ENCODE assay signal across 20 cellular contexts in the genomic region with DNA sequence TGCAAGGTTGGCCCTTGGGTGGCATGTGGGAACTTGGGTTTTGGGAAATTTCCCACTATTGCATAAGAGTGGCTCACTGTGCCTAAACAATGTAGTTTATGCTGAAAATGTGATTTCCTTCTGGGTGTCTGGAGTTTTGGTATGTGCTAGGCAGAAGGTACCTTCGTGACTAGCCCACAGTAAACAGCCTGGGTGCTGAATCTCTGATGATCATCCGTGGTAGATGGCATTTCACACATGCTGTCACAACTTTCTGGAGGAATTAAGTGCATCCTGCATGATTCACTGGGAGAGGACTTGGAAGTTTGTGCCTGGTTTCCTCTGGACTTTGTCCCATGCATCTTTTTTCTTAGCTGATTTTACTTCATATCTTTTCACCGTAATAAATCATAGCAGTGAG.
"Had no signal": no experiment of that assay in that cellular context is flagged by ENCODE, and none has a peak within 500 bp of the region (broad histone marks: within the 10 kb centered on the region; RNA-seq: fewer than 3 reads in every experiment).

No MANE protein-coding gene starts in this region.

- H3K27me3 ChIP-seq: adrenal gland, colonic mucosa, dorsolateral prefrontal cortex, gastroesophageal sphincter, heart right ventricle, tibial artery had no signal

- H3K9me3 ChIP-seq: adrenal gland, colonic mucosa, gastroesophageal sphincter, heart right ventricle, lower lobe of right lung, tibial artery had no signal

- H3K36me3 ChIP-seq: adrenal gland, colonic mucosa had no signal

- H3K27ac ChIP-seq: adrenal gland, colonic mucosa, dorsolateral prefrontal cortex, gastroesophageal sphincter, heart right ventricle, lower lobe of right lung, tibial artery had no signal

- DNase-seq: activated CD4-positive, alpha-beta T cell treated with anti-CD3 and anti-CD28 coated beads for 36 hours; activated CD4-positive, alpha-beta T cell treated with anti-CD3 and anti-CD28 coated beads, Interleukin-2, amount 50 U/mL, for 4 hours; activated CD8-positive, alpha-beta memory T cell treated with anti-CD3 and anti-CD28 coated beads for 24 hours; activated CD8-positive, alpha-beta memory T cell treated with anti-CD3 and anti-CD28 coated beads, Interleukin-2, amount 50 U/mL, for 4 hours; activated naive CD4-positive, alpha-beta T cell; activated T-cell treated with anti-CD3 and anti-CD28 coated beads, Interleukin-2, amount 50 U/mL, for 24 hours; adrenal gland; colonic mucosa; dorsolateral prefrontal cortex; effector memory CD8-positive, alpha-beta T cell; heart right ventricle; lower lobe of right lung; retina; stimulated activated CD4-positive, alpha-beta T cell treated with anti-CD3 and anti-CD28 coated beads, Interleukin-12 subunit alpha, Interleukin-12 subunit beta, amount 100 ng/mL, for 4 hours; stimulated activated CD4-positive, alpha-beta T cell treated with anti-CD3 and anti-CD28 coated beads, Interleukin-4, amount 100 ng/mL, for 4 hours; stimulated activated naive CD8-positive, alpha-beta T cell treated with anti-CD3 and anti-CD28 coated beads, Interleukin-15, amount 100 ng/mL, for 72 hours; T-helper 1 cell; T-helper 9 cell; tibial artery had no signal

- H3K4me3 ChIP-seq: adrenal gland, colonic mucosa, dorsolateral prefrontal cortex, gastroesophageal sphincter, heart right ventricle, lower lobe of right lung, tibial artery had no signal

- H3K4me1 ChIP-seq: adrenal gland, colonic mucosa, gastroesophageal sphincter, heart right ventricle, lower lobe of right lung, tibial artery had no signal
